In genomic region chr19:35908010-35908441, GRCh38 we compare ENCODE assay signal across 11 cellular contexts. TPM values are rescaled to one million over a fixed set of nuclear protein-coding genes. Genes with fewer than 3 reads are reported as not detected.
DNase-seq lines count a peak whose midpoint lies in the region; ATAC-seq and TF ChIP-seq lines count a peak whose summit lies in the region.
"Had no signal": no experiment of that assay in that cellular context is flagged by ENCODE, and none has a peak within 500 bp of the region (broad histone marks: within the 10 kb centered on the region; RNA-seq: fewer than 3 reads in every experiment).

TYROBP (minus strand) TSS chr19:35908295; CDS start chr19:35908228, 67 bp downstream.

- H3K4me3 ChIP-seq in mucosa of descending colon (no peak within 1 kb of the TSS), upper lobe of left lung (peak within 1 kb of the TSS in 3 of 4 donors; percentile 25 to 45 (median 39))

- TF ChIP-seq CTCF in mucosa of descending colon (IDR thresholded peaks at IDR 0.05) (no peak), upper lobe of left lung (IDR thresholded peaks at IDR 0.05) (no peak)

- peaks cover 48% of the 10 kb centered on the region for H3K4me1 Mint-ChIP-seq in activated naive CD4-positive, alpha-beta T cell treated with anti-CD3 and anti-CD28 coated beads, Interleukin-2, amount 50 U/mL, for 24 hours
- H3K4me1 Mint-ChIP-seq in central memory CD8-positive, alpha-beta T cell = peaks cover 51% of the 10 kb centered on the region

- no peaks in the 10 kb centered on the region for H3K27me3 Mint-ChIP-seq in activated naive CD4-positive, alpha-beta T cell treated with anti-CD3 and anti-CD28 coated beads, Interleukin-2, amount 50 U/mL, for 24 hours
- H3K27me3 Mint-ChIP-seq in central memory CD8-positive, alpha-beta T cell = no peaks in the 10 kb centered on the region

- intact Hi-C loops in mucosa of descending colon (cut with DNase I, micrococcal nuclease) = no loop called here

- no peaks in the 10 kb centered on the region for H3K9me3 ChIP-seq in mucosa of descending colon
- H3K9me3 ChIP-seq in upper lobe of left lung = no peaks in the 10 kb centered on the region

- TF ChIP-seq POLR2A in upper lobe of left lung (IDR thresholded peaks at IDR 0.05) = peak in 3 of 4 donors; percentile 25 to 83 (median 46)

- TF ChIP-seq EP300 in upper lobe of left lung (IDR thresholded peaks at IDR 0.05) = no peak

- peak within 1 kb of the TSS; percentile 25 for H3K27ac Mint-ChIP-seq in activated naive CD4-positive, alpha-beta T cell treated with anti-CD3 and anti-CD28 coated beads, Interleukin-2, amount 50 U/mL, for 24 hours
- peak within 1 kb of the TSS; percentile 92 for H3K27ac Mint-ChIP-seq in central memory CD8-positive, alpha-beta T cell (ENCODE audit: low read depth)

- DNase-seq in activated naive CD4-positive, alpha-beta T cell treated with anti-CD3 and anti-CD28 coated beads, Interleukin-2, amount 50 U/mL, for 16 hours = no peak
- no peak for DNase-seq in central memory CD8-positive, alpha-beta T cell (ENCODE audit: low spot score in 2 of 2)
- peak; percentile 32 to 68 (median 49) for DNase-seq in mucosa of descending colon
- DNase-seq in upper lobe of left lung = peak; percentile 54 to 64
- no peak for DNase-seq in NCI-H748 treated with DMSO at 0.1 percent for 48 hours (lab: John Stamatoyannopoulos, UW)
- DNase-seq in EL = no peak
- DNase-seq: stimulated activated naive CD4-positive, alpha-beta T cell treated with Interleukin-2 at 50 U/mL for 16 hours had no signal

- peak within 1 kb of the TSS; percentile 82 to 93 (median 88) for H3K27ac ChIP-seq in upper lobe of left lung
- H3K27ac ChIP-seq: epithelial cell of prostate had no signal

- peak within 1 kb of the TSS; percentile 51 for H3K4me3 Mint-ChIP-seq in activated naive CD4-positive, alpha-beta T cell treated with anti-CD3 and anti-CD28 coated beads, Interleukin-2, amount 50 U/mL, for 24 hours
- H3K4me3 Mint-ChIP-seq in central memory CD8-positive, alpha-beta T cell = peak within 1 kb of the TSS; percentile 75

- 36 to 63% methylated on average over 9 of the region's 9 CpGs for WGBS in upper lobe of left lung, 2 donors

- H3K36me3 ChIP-seq in mucosa of descending colon (ENCODE audit: low read depth) = no peaks in the 10 kb centered on the region
- no peaks in the 10 kb centered on the region for H3K36me3 ChIP-seq in upper lobe of left lung

- no peaks in the 10 kb centered on the region for H3K4me1 ChIP-seq in mucosa of descending colon (ENCODE audit: low read depth)
- H3K4me1 ChIP-seq in upper lobe of left lung = peaks cover 9 to 27% (median 19%) of the 10 kb centered on the region in 4 donors

- no peaks in the 10 kb centered on the region for H3K36me3 Mint-ChIP-seq in activated naive CD4-positive, alpha-beta T cell treated with anti-CD3 and anti-CD28 coated beads, Interleukin-2, amount 50 U/mL, for 24 hours
- peaks cover 15% of the 10 kb centered on the region for H3K36me3 Mint-ChIP-seq in central memory CD8-positive, alpha-beta T cell (ENCODE audit: insufficient read depth)

- H3K27me3 ChIP-seq in upper lobe of left lung = no peaks in the 10 kb centered on the region

- no peaks in the 10 kb centered on the region for H3K9me3 Mint-ChIP-seq in activated naive CD4-positive, alpha-beta T cell treated with anti-CD3 and anti-CD28 coated beads, Interleukin-2, amount 50 U/mL, for 24 hours
- H3K9me3 Mint-ChIP-seq in central memory CD8-positive, alpha-beta T cell = no peaks in the 10 kb centered on the region

- ATAC-seq in central memory CD8-positive, alpha-beta T cell (replicated peaks; ENCODE audit: extremely low read depth, poor library complexity, severe bottlenecking) = no peak
- ATAC-seq in mucosa of descending colon = peak; percentile 9
- ATAC-seq in upper lobe of left lung (ENCODE audit: low FRiP score in 2 of 2) = peak in 1 of 2 donors; percentile 65
- no peak for ATAC-seq in GM21723 (IDR thresholded peaks at IDR 0.05; ENCODE audit: unreplicated experiment)

RNA-seq across cellular contexts. Expression of gene TYROBP, which starts in this region (rescaled TPM):
- 10 to 100 TPM; 15.7 to 50.2 (median 45.0) TPM for total RNA-seq in mucosa of descending colon
- total RNA-seq in upper lobe of left lung = 100 to 1,000 TPM; 131 to 532 (median 345) TPM
- total RNA-seq: activated CD8-positive, alpha-beta memory T cell treated with anti-CD3 and anti-CD28 coated beads for 36 hours had no signal

Comparison
In these comparisons a context has a peak if more than half of its experiments do, and no peak if none do; other contexts are left out.
1. DNase-seq: peak in mucosa of descending colon (3 of 3) and upper lobe of left lung (2 of 2); none in activated naive CD4-positive, alpha-beta T cell treated with anti-CD3 and anti-CD28 coated beads, Interleukin-2, amount 50 U/mL, for 16 hours (single experiment), central memory CD8-positive, alpha-beta T cell (0 of 2), NCI-H748 treated with DMSO at 0.1 percent for 48 hours (single experiment) and EL (single experiment).